1 cellular context compared by ENCODE assay signal in genomic region chr11:33161120-33162005, GRCh38.
TF ChIP-seq lines count a peak whose summit lies in the region.

Gene CSTF3, minus strand, starts transcription at chr11:33161480. Its CDS starts 155 bp downstream, at chr11:33161325.

TF ChIP-seq in HEK293, 187 proteins besides CTCF, POLR2A, EP300 and RAD21 (continued from another document):
- peak; percentile 62 for TF ChIP-seq ZBTB11 (tag by site-specific recombination; conservative IDR thresholded peaks at IDR 0.05; ENCODE audit: low read depth)
- TF ChIP-seq ZNF791 (tag by site-specific recombination; IDR thresholded peaks at IDR 0.05): no peak
- TF ChIP-seq ZNF777 (tag by site-specific recombination; IDR thresholded peaks at IDR 0.05; ENCODE audit: borderline replicate concordance): no peak
- TF ChIP-seq OSR2 (tag by site-specific recombination; IDR thresholded peaks at IDR 0.05): no peak
- no peak for TF ChIP-seq PRDM2 (tag by site-specific recombination; IDR thresholded peaks at IDR 0.05; ENCODE audit: borderline replicate concordance)
- peak; percentile 61 for TF ChIP-seq SP7 (tag by site-specific recombination; IDR thresholded peaks at IDR 0.05)
- no peak for TF ChIP-seq ZNF596 (tag by site-specific recombination; IDR thresholded peaks at IDR 0.05)
- peak; percentile 85 for TF ChIP-seq SETDB1 (IDR thresholded peaks at IDR 0.05; ENCODE audit: insufficient read length, low read length)
- TF ChIP-seq PATZ1 (tag by site-specific recombination; IDR thresholded peaks at IDR 0.05): peak; percentile 53
- peak; percentile 78 for TF ChIP-seq ZNF692 (tag by site-specific recombination; IDR thresholded peaks at IDR 0.05)
- TF ChIP-seq SCRT1 (tag by site-specific recombination; IDR thresholded peaks at IDR 0.05; ENCODE audit: borderline replicate concordance): no peak
- no peak for TF ChIP-seq ZBTB1 (tag by site-specific recombination; IDR thresholded peaks at IDR 0.05)
- TF ChIP-seq ZNF571 (tag by site-specific recombination; IDR thresholded peaks at IDR 0.05): no peak
- no peak for TF ChIP-seq GLI2 (tag by site-specific recombination; IDR thresholded peaks at IDR 0.05; ENCODE audit: borderline replicate concordance, low read depth)
- no peak for TF ChIP-seq ZNF433 (tag by site-specific recombination; IDR thresholded peaks at IDR 0.05; ENCODE audit: low read depth)
- no peak for TF ChIP-seq BCL6B (tag by site-specific recombination; IDR thresholded peaks at IDR 0.05)
- no peak for TF ChIP-seq ZNF274 (IDR thresholded peaks at IDR 0.05; ENCODE audit: low read length)
- TF ChIP-seq ZNF274 (tag by site-specific recombination; IDR thresholded peaks at IDR 0.05; ENCODE audit: borderline replicate concordance): no peak
- TF ChIP-seq ZNF639 (tag by site-specific recombination; IDR thresholded peaks at IDR 0.05): peak; percentile 64; the same call in 1 of the 2 replicates
- no peak for TF ChIP-seq ZNF266 (tag by site-specific recombination; IDR thresholded peaks at IDR 0.05; ENCODE audit: low read depth)
- TF ChIP-seq ZBTB6 (tag by site-specific recombination; IDR thresholded peaks at IDR 0.05): peak; percentile 61; the same call in 1 of the 2 replicates
- peak; percentile 85 for TF ChIP-seq KLF9 (tag by site-specific recombination; IDR thresholded peaks at IDR 0.05; ENCODE audit: low read depth)
- TF ChIP-seq ZNF555 (tag by site-specific recombination; conservative IDR thresholded peaks at IDR 0.05): no peak
- no peak for TF ChIP-seq GLI4 (tag by site-specific recombination; IDR thresholded peaks at IDR 0.05)
- peak; percentile 30; the same call in 1 of the 2 replicates for TF ChIP-seq ZNF394 (tag by site-specific recombination; IDR thresholded peaks at IDR 0.05; ENCODE audit: borderline replicate concordance)
- TF ChIP-seq ZNF133 (tag by site-specific recombination; IDR thresholded peaks at IDR 0.05): no peak
- no peak for TF ChIP-seq ZNF426 (tag by site-specific recombination; IDR thresholded peaks at IDR 0.05)
- peak; percentile 71; the same call in 1 of the 2 replicates for TF ChIP-seq HOXD13 (CRISPR knock-in tag; IDR thresholded peaks at IDR 0.05; ENCODE audit: borderline replicate concordance)
- TF ChIP-seq ZFP3 (tag by site-specific recombination; IDR thresholded peaks at IDR 0.05; ENCODE audit: low read depth): no peak
- peak; percentile 41; the same call in 1 of the 2 replicates for TF ChIP-seq ZNF660 (tag by site-specific recombination; IDR thresholded peaks at IDR 0.05)
